In genomic region chr14:66104486-66104885, GRCh38 we compare ENCODE assay signal across 32 cellular contexts.
DNase-seq lines count a peak whose midpoint lies in the region; ATAC-seq and TF ChIP-seq lines count a peak whose summit lies in the region.
"Had no signal": no experiment of that assay in that cellular context is flagged by ENCODE, and none has a peak within 500 bp of the region (broad histone marks: within the 10 kb centered on the region; RNA-seq: fewer than 3 reads in every experiment).

No MANE protein-coding gene starts in this region.

- H2BK120ac ChIP-seq in H9 (ENCODE audit: low read depth, low read length, poor library complexity, severe bottlenecking) (no peak overlapping the region), mesendoderm (ENCODE audit: low read depth, low read length) (peak overlapping the region; percentile 88)

- no peak overlapping the region for H2BK12ac ChIP-seq in H9 (ENCODE audit: insufficient read length, low read depth, low read length)

- H3K4ac ChIP-seq in H9 (ENCODE audit: low read depth, low read length): no peak overlapping the region
- H3K4ac ChIP-seq in mesendoderm (ENCODE audit: low read depth, low read length): peak overlapping the region; percentile 46

- H3K79me1 ChIP-seq in H9 (ENCODE audit: insufficient read depth, low read depth, low read length, poor library complexity, severe bottlenecking) (no peaks in the 10 kb centered on the region), mesendoderm (ENCODE audit: low read length) (no peaks in the 10 kb centered on the region)

- no peak overlapping the region for H3K4me3 Mint-ChIP-seq in H9
- H3K4me3 Mint-ChIP-seq in natural killer cell: no peak overlapping the region
- H3K4me3 Mint-ChIP-seq: activated CD4-positive, alpha-beta memory T cell treated with anti-CD3 and anti-CD28 coated beads, Interleukin-2, amount 10 ng/mL, durations not matched to agents 7 days and 5 days; activated naive CD4-positive, alpha-beta T cell treated with anti-CD3 and anti-CD28 coated beads, Interleukin-2, amount 50 U/mL, for 24 hours; brain; CD4-positive, alpha-beta memory T cell; stimulated activated naive CD8-positive, alpha-beta T cell treated with anti-CD3 and anti-CD28 coated beads, Interleukin-15, amount 100 ng/mL, for 72 hours; T-helper 2 cell treated with Interferon-gamma antibody and Interleukin-4, amounts not matched to agents 5 μg/mL and 100 μg/mL, for 36 hours had no signal

- peaks cover 6 to 8% of the 10 kb centered on the region in 2 experiments for H3K4me1 Mint-ChIP-seq in H9
- no peaks in the 10 kb centered on the region for H3K4me1 Mint-ChIP-seq in natural killer cell
- H3K4me1 Mint-ChIP-seq: activated naive CD4-positive, alpha-beta T cell treated with anti-CD3 and anti-CD28 coated beads, Interleukin-2, amount 50 U/mL, for 24 hours had no signal

- no peaks in the 10 kb centered on the region for H4K20me1 ChIP-seq in H9 (ENCODE audit: control insufficient read depth, insufficient read depth, insufficient read length)

- no peak overlapping the region for H3T11ph ChIP-seq in H9 (ENCODE audit: low read length)

- H3K27ac Mint-ChIP-seq in H9 (no peak overlapping the region), natural killer cell (no peak overlapping the region)
- H3K27ac Mint-ChIP-seq: activated CD4-positive, alpha-beta memory T cell treated with anti-CD3 and anti-CD28 coated beads, Interleukin-2, amount 10 ng/mL, durations not matched to agents 7 days and 5 days; activated naive CD4-positive, alpha-beta T cell treated with anti-CD3 and anti-CD28 coated beads, Interleukin-2, amount 50 U/mL, for 24 hours; CD4-positive, alpha-beta memory T cell; T-helper 2 cell treated with Interferon-gamma antibody and Interleukin-4, amounts not matched to agents 5 μg/mL and 100 μg/mL, for 36 hours had no signal

- H4K91ac ChIP-seq in H9 (ENCODE audit: insufficient read length, low read depth, low read length): no peak overlapping the region

- H3K4me3 ChIP-seq in mesendoderm (ENCODE audit: low read length) (no peak overlapping the region), esophagus squamous epithelium (no peak overlapping the region)
- H3K4me3 ChIP-seq: GM23248, heart right ventricle, Peyer's patch, prostate gland, thoracic aorta, uterus had no signal

- no peak overlapping the region for H3K23ac ChIP-seq in H9 (ENCODE audit: insufficient read length, low read depth, low read length)
- no peak overlapping the region for H3K23ac ChIP-seq in mesendoderm (ENCODE audit: low read length)

- H3K14ac ChIP-seq in H9 (ENCODE audit: insufficient read depth, low read length): no peak overlapping the region

- H3K9me3 Mint-ChIP-seq in H9: peaks cover 0 to 6% of the 10 kb centered on the region in 2 experiments; a peak in 1 of 5 replicates
- H3K9me3 Mint-ChIP-seq in natural killer cell: no peaks in the 10 kb centered on the region
- H3K9me3 Mint-ChIP-seq: activated CD4-positive, alpha-beta memory T cell treated with anti-CD3 and anti-CD28 coated beads, Interleukin-2, amount 10 ng/mL, durations not matched to agents 7 days and 5 days; activated naive CD4-positive, alpha-beta T cell treated with anti-CD3 and anti-CD28 coated beads, Interleukin-2, amount 50 U/mL, for 24 hours; brain; CD4-positive, alpha-beta memory T cell; stimulated activated naive CD8-positive, alpha-beta T cell treated with anti-CD3 and anti-CD28 coated beads, Interleukin-15, amount 100 ng/mL, for 72 hours; T-helper 2 cell treated with Interferon-gamma antibody and Interleukin-4, amounts not matched to agents 5 μg/mL and 100 μg/mL, for 36 hours had no signal

- H3K79me2 ChIP-seq in H9 (ENCODE audit: insufficient read depth, low read length) (no peaks in the 10 kb centered on the region), mesendoderm (ENCODE audit: control insufficient read depth, insufficient read depth, low read length) (no peaks in the 10 kb centered on the region)

- no peak overlapping the region for H3K56ac ChIP-seq in H9 (ENCODE audit: insufficient read length, low read depth, low read length)
- peak overlapping the region; percentile 29 for H3K56ac ChIP-seq in mesendoderm (ENCODE audit: low read length)

- DNase-seq in NCI-H345 (lab: John Stamatoyannopoulos, UW): peak; percentile 40
- DNase-seq in NCI-H345 treated with DMSO at 0.1 percent for 48 hours (lab: John Stamatoyannopoulos, UW; ENCODE audit: unreplicated experiment): no peak
- DNase-seq in H9: peak; percentile 59
- DNase-seq in NCI-H69 (lab: John Stamatoyannopoulos, UW): peak; percentile 48
- DNase-seq in mesendoderm: peak; percentile 49
- no peak for DNase-seq in natural killer cell
- no peak for DNase-seq in esophagus squamous epithelium (lab: John Stamatoyannopoulos, UW)
- DNase-seq: activated CD4-positive, alpha-beta memory T cell treated with anti-CD3 and anti-CD28 coated beads, Interleukin-2, amount 10 ng/mL, durations not matched to agents 7 days and 5 days; activated CD8-positive, alpha-beta memory T cell treated with anti-CD3 and anti-CD28 coated beads, Interleukin-2, amount 50 U/mL, for 4 hours; amniotic stem cell; CD4-positive, alpha-beta memory T cell; cerebellar nuclear complex; dermis blood vessel endothelial cell; GM23248; heart right ventricle; kidney; left ventricle myocardium superior; NCI-H1092 treated with DMSO at 0.1 percent for 48 hours; NCI-H2107; NCI-H524; occipital lobe; Peyer's patch; SHP77 treated with DMSO at 0.1 percent for 48 hours; stimulated activated naive CD8-positive, alpha-beta T cell treated with anti-CD3 and anti-CD28 coated beads, Interleukin-15, amount 100 ng/mL, for 72 hours; uterus had no signal

- TF ChIP-seq POLR2A in esophagus squamous epithelium (IDR thresholded peaks at IDR 0.05): no peak

- no CpG with 5 or more reads among the region's 5 CpGs for WGBS in H9 (ENCODE audit: extremely low coverage, insufficient read length, low lambda C conversion rate)
- no CpG with 5 or more reads among the region's 5 CpGs for WGBS in mesendoderm (ENCODE audit: extremely low coverage, insufficient coverage, low lambda C conversion rate)
- WGBS in esophagus squamous epithelium, 2 donors: 84 to 85% methylated on average over 5 of the region's 5 CpGs

- no peaks in the 10 kb centered on the region for H3K23me2 ChIP-seq in H9 (ENCODE audit: insufficient read length, low read depth, low read length, poor library complexity, severe bottlenecking)

- no peak overlapping the region for H2AFZ ChIP-seq in H9 (ENCODE audit: low read length)

- no peak overlapping the region for H2BK5ac ChIP-seq in H9 (ENCODE audit: insufficient read length, low read length)
- H2BK5ac ChIP-seq in mesendoderm (ENCODE audit: low read length): no peak overlapping the region

- H3K36me3 ChIP-seq in mesendoderm (ENCODE audit: control insufficient read depth, insufficient read depth, low read length) (no peaks in the 10 kb centered on the region), esophagus squamous epithelium (no peaks in the 10 kb centered on the region)
- H3K36me3 ChIP-seq: heart right ventricle, Peyer's patch, prostate gland, thoracic aorta, uterus had no signal

- H3K27me3 Mint-ChIP-seq in H9 (ENCODE audit: low read depth): peaks cover 1% of the 10 kb centered on the region; the same call in 1 of the 2 replicates
- peaks cover 11 to 25% of the 10 kb centered on the region in 2 donors for H3K27me3 Mint-ChIP-seq in natural killer cell (ENCODE audit: low read depth in 2 of 2)
- H3K27me3 Mint-ChIP-seq: activated CD4-positive, alpha-beta memory T cell treated with anti-CD3 and anti-CD28 coated beads, Interleukin-2, amount 10 ng/mL, durations not matched to agents 7 days and 5 days; activated naive CD4-positive, alpha-beta T cell treated with anti-CD3 and anti-CD28 coated beads, Interleukin-2, amount 50 U/mL, for 24 hours; stimulated activated naive CD8-positive, alpha-beta T cell treated with anti-CD3 and anti-CD28 coated beads, Interleukin-15, amount 100 ng/mL, for 72 hours had no signal

- intact Hi-C loops in natural killer cell (cut with micrococcal nuclease) (no loop called here), esophagus squamous epithelium (cut with DNase I) (no loop called here)

- no peaks in the 10 kb centered on the region; the same call in 1 of the 2 replicates for H3K4me1 ChIP-seq in H9 (ENCODE audit: insufficient read depth, low read length)
- H3K4me1 ChIP-seq in mesendoderm (ENCODE audit: control insufficient read depth, low read depth, low read length): peaks cover 6% of the 10 kb centered on the region
- H3K4me1 ChIP-seq in esophagus squamous epithelium: peaks cover 0 to 6% (median 0%) of the 10 kb centered on the region in 3 donors
- H3K4me1 ChIP-seq: heart right ventricle, Peyer's patch, prostate gland, uterus had no signal

- no peak overlapping the region for H2BK20ac ChIP-seq in H9 (ENCODE audit: low read depth, low read length, poor library complexity, severe bottlenecking)

- ATAC-seq in natural killer cell: no peak
- ATAC-seq in HG03045 (IDR thresholded peaks at IDR 0.05; ENCODE audit: unreplicated experiment): no peak
- ATAC-seq: heart right ventricle; left ventricle myocardium superior; sciatic nerve; stimulated activated naive CD8-positive, alpha-beta T cell treated with anti-CD3 and anti-CD28 coated beads, Interleukin-15, amount 100 ng/mL, for 72 hours had no signal

- no peak overlapping the region for H3K9ac ChIP-seq in H9 (ENCODE audit: extremely low read depth, insufficient read length, low read length)
- no peak overlapping the region for H3K9ac ChIP-seq in mesendoderm (ENCODE audit: low read length)
- H3K9ac ChIP-seq: GM23248 had no signal

- TF ChIP-seq CTCF in H9 (conservative IDR thresholded peaks at IDR 0.05): no peak
- TF ChIP-seq CTCF in natural killer cell (IDR thresholded peaks at IDR 0.05): no peak
- no peak for TF ChIP-seq CTCF in esophagus squamous epithelium (IDR thresholded peaks at IDR 0.05)

- H2AK5ac ChIP-seq in H9 (ENCODE audit: insufficient read length, low read length): no peak overlapping the region
- H2AK5ac ChIP-seq in mesendoderm (ENCODE audit: low read length): no peak overlapping the region

- H2BK15ac ChIP-seq in H9 (ENCODE audit: low read depth, low read length) (no peak overlapping the region), mesendoderm (replicated peaks; ENCODE audit: low read depth) (no peak overlapping the region)

- H3K27ac ChIP-seq in H9 (ENCODE audit: insufficient read length, low read depth, low read length): no peak overlapping the region
- peak overlapping the region; percentile 74 for H3K27ac ChIP-seq in mesendoderm (ENCODE audit: low read depth, low read length)
- no peak overlapping the region for H3K27ac ChIP-seq in esophagus squamous epithelium
- H3K27ac ChIP-seq: GM23248, heart right ventricle, Peyer's patch, prostate gland, thoracic aorta, uterus had no signal

- H4K5ac ChIP-seq in H9 (ENCODE audit: insufficient read length, low read depth, low read length) (no peak overlapping the region), mesendoderm (ENCODE audit: low read length) (no peak overlapping the region)

- H3K9me3 ChIP-seq in H9 (ENCODE audit: control insufficient read depth, low read depth, low read length) (no peaks in the 10 kb centered on the region), esophagus squamous epithelium (no peaks in the 10 kb centered on the region)
- H3K9me3 ChIP-seq: heart right ventricle, Peyer's patch, prostate gland, thoracic aorta, uterus had no signal

- no peak overlapping the region for H4K8ac ChIP-seq in H9 (replicated peaks; ENCODE audit: insufficient read length, low read depth, low read length)
- H4K8ac ChIP-seq in mesendoderm (ENCODE audit: low read depth, low read length): no peak overlapping the region

- no peaks in the 10 kb centered on the region for H3K27me3 ChIP-seq in H9 (ENCODE audit: insufficient read depth, low read length)
- H3K27me3 ChIP-seq in mesendoderm (ENCODE audit: insufficient read depth, low read length, poor library complexity): no peaks in the 10 kb centered on the region
- H3K27me3 ChIP-seq in esophagus squamous epithelium: no peaks in the 10 kb centered on the region
- H3K27me3 ChIP-seq: Peyer's patch, uterus had no signal

- H3K36me3 Mint-ChIP-seq in H9 (ENCODE audit: insufficient read depth in 1 of 3, low read depth in 3 of 3) (peaks cover 0 to 3% (median 2%) of the 10 kb centered on the region in 3 experiments; a peak in 2 of 7 replicates), natural killer cell (no peaks in the 10 kb centered on the region)
- H3K36me3 Mint-ChIP-seq: activated naive CD4-positive, alpha-beta T cell treated with anti-CD3 and anti-CD28 coated beads, Interleukin-2, amount 50 U/mL, for 24 hours; brain; CD4-positive, alpha-beta memory T cell had no signal

- H3K18ac ChIP-seq in H9 (ENCODE audit: insufficient read length, low read depth, low read length) (no peak overlapping the region), mesendoderm (ENCODE audit: low read length) (peak overlapping the region; percentile 94)

- H3K4me2 ChIP-seq in H9 (ENCODE audit: insufficient read depth, insufficient read length, low read length): no peak overlapping the region
- H3K4me2 ChIP-seq in mesendoderm (ENCODE audit: low read length): no peak overlapping the region

Comparison
In these comparisons a context has a peak if more than half of its experiments do, and no peak if none do; other contexts are left out.
1. DNase-seq: peak in NCI-H345 (single experiment), H9 (single experiment), NCI-H69 (single experiment) and mesendoderm (single experiment); none in NCI-H345 treated with DMSO at 0.1 percent for 48 hours (single experiment), natural killer cell (single experiment) and esophagus squamous epithelium (single experiment).